8 cellular contexts compared by ENCODE assay signal in genomic region chr16:75305364-75306101, GRCh38. TPM values are rescaled to one million over a fixed set of nuclear protein-coding genes. Genes with fewer than 3 reads are reported as not detected.
DNase-seq lines count a peak whose midpoint lies in the region; ATAC-seq lines count a peak whose summit lies in the region.

No MANE protein-coding gene starts in this region.

- peak; percentile 2 for DNase-seq in activated CD4-positive, CD25-positive, alpha-beta regulatory T cell treated with anti-CD3 and anti-CD28 coated beads, Interleukin-2, amount 50 U/mL, for 16 hours (ENCODE audit: low read depth, low spot score)
- DNase-seq in activated CD4-positive, CD25-positive, alpha-beta regulatory T cell treated with anti-CD3 and anti-CD28 coated beads, Interleukin-2, amount 50 U/mL, for 72 hours, result no peak
- DNase-seq in NCI-H69 (lab: John Stamatoyannopoulos, UW), result peak; percentile 84
- DNase-seq in activated naive CD4-positive, alpha-beta T cell treated with Interleukin-2 at 50 U/mL for 16 hours, result peak; percentile 37
- DNase-seq in Right ventricle myocardium superior, result peak; percentile 59
- peak; percentile 100 for DNase-seq in skeletal muscle cell (ENCODE audit: low read depth)
- no peak for DNase-seq in NCI-H146 (lab: John Stamatoyannopoulos, UW)

- intact Hi-C loops in Right ventricle myocardium superior (cut with DNase I), result loop anchor here (5.0 kb wide), 1 partner anchor 43 kb away; no protein-coding TSS in a partner anchor

- no peak overlapping the region for H3K4me3 ChIP-seq in skeletal muscle cell (ENCODE audit: low read depth, low read length)

- ATAC-seq in HG03066 (IDR thresholded peaks at IDR 0.05; ENCODE audit: low read depth, unreplicated experiment) (peak; percentile 61), Right ventricle myocardium superior (ENCODE audit: poor library complexity) (peak; percentile 91)

RNA-seq across cellular contexts. Expression of gene BCAR1, which starts 54.1 kb away (rescaled TPM):
- 75.4 TPM for total RNA-seq in Right ventricle myocardium superior

Comparison
In these comparisons a context has a peak if more than half of its experiments do, and no peak if none do; other contexts are left out.
1. DNase-seq: peak in activated CD4-positive, CD25-positive, alpha-beta regulatory T cell treated with anti-CD3 and anti-CD28 coated beads, Interleukin-2, amount 50 U/mL, for 16 hours (single experiment), NCI-H69 (single experiment), activated naive CD4-positive, alpha-beta T cell treated with Interleukin-2 at 50 U/mL for 16 hours (single experiment), Right ventricle myocardium superior (single experiment) and skeletal muscle cell (single experiment); none in activated CD4-positive, CD25-positive, alpha-beta regulatory T cell treated with anti-CD3 and anti-CD28 coated beads, Interleukin-2, amount 50 U/mL, for 72 hours (single experiment) and NCI-H146 (single experiment).